1 cellular context compared by ENCODE assay signal in the genomic region with DNA sequence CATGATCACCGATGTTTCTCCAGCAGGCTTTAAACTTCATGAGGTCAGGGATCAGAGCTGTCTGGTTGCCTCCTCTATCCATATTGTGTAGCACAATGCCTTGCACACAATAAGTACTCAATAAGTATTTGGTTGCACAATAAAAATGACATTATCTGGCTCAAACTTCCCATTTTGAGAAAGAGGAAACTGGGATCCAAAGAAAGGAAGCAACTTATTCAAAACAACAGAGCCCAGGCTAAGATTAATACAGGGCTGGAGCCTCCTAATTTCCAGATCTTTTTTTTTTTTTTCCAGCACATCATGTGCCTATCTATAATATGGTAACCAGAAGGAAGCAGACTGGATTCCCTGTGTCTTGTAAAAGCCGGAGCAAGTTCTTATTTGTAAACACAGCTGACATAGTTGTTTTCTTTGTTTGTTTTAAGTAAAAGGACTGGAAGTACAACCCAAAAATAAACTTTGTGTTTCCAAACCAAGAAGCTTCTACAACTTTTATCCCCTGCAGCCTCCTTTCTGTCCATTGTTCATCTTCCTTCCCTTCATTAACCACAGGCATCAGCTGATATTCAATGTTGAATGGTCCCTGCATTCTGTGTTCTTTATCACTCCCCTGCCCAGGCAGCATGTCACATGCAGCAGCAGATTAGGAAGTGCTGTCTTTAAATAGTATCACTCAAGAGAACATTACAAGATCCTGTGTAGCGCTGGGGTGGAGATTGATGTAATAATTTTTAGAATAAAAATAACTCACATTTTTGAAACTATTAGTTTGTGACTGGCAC.
TF ChIP-seq lines count a peak whose summit lies in the region.

No MANE protein-coding gene starts in this region.

TF ChIP-seq in SK-N-SH treated with all-trans-retinoic acid at 6 μM for 48 hours, 23 proteins besides CTCF, POLR2A, EP300 and RAD21 (continued from another document):
- TF ChIP-seq SNAI2 (CRISPR knock-in tag; IDR thresholded peaks at IDR 0.05), result no peak
- no peak for TF ChIP-seq BACH2 (CRISPR knock-in tag; IDR thresholded peaks at IDR 0.05; ENCODE audit: borderline replicate concordance)
- TF ChIP-seq ZNF8 (CRISPR knock-in tag; IDR thresholded peaks at IDR 0.05), result no peak
- no peak for TF ChIP-seq PATZ1 (CRISPR knock-in tag; IDR thresholded peaks at IDR 0.05; ENCODE audit: borderline replicate concordance)
- TF ChIP-seq ZNF565 (CRISPR knock-in tag; conservative IDR thresholded peaks at IDR 0.05; ENCODE audit: low read depth), result no peak
- TF ChIP-seq ZNF70 (CRISPR knock-in tag; IDR thresholded peaks at IDR 0.05), result no peak
- TF ChIP-seq PPARA (CRISPR knock-in tag; IDR thresholded peaks at IDR 0.05; ENCODE audit: borderline replicate concordance), result no peak
- no peak for TF ChIP-seq RARB (CRISPR knock-in tag; IDR thresholded peaks at IDR 0.05)
